8 cellular contexts compared by ENCODE assay signal in the genomic region with DNA sequence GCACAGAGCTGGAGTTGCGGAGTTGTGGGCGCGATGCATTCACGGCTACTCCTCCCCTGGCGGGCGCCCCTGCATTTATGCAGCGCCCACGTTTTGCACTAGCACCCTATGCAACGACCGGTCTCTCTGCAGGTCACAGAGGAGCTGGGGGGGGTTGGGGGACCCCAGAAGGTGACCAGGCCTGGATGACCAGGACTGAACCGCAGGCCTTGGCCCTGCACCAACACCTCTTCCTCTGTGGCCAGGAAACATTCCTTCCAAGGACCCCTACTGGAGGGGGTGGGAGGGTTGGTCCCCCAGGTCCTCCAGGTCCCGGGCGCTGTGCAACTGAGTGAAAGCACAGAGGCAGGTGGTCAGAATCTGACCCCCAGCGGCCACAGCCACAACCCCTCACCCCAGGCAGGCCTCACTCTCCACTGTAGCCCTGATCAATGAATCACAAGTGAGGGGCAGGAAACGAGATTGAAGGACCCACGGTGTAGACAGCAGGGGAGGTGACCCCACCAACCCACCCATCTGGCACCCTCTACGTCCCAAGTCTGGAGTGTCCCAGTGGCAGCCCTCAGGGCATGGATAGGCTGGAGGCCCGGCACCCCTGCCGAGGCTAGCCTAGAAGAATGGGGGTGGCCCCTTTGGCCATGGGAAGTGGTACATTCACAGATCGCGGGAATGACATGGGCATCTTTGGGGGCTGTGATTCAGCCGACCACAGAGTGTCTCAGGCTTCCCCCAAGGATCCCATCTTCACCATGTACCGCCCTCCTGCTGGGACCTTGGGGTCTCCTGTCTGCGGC. TPM values are rescaled to one million over a fixed set of nuclear protein-coding genes. Genes with fewer than 3 reads are reported as not detected.
DNase-seq lines count a peak whose midpoint lies in the region; TF ChIP-seq lines count a peak whose summit lies in the region.

No MANE protein-coding gene starts in this region.

- TF ChIP-seq POLR2A in esophagus squamous epithelium (IDR thresholded peaks at IDR 0.05): no peak
- TF ChIP-seq POLR2A in prostate gland (IDR thresholded peaks at IDR 0.05): no peak

- H3K4me1 Mint-ChIP-seq in activated CD4-positive, alpha-beta T cell treated with anti-CD3 and anti-CD28 coated beads, Interleukin-2, amount 10 ng/mL, durations not matched to agents 7 days and 5 days: peaks cover 39% of the 10 kb centered on the region

- peaks cover 42 to 78% (median 49%) of the 10 kb centered on the region in 3 donors for H3K4me1 ChIP-seq in esophagus squamous epithelium
- peaks cover 32% of the 10 kb centered on the region for H3K4me1 ChIP-seq in prostate gland (replicated peaks)

- POLR2A ChIA-PET in activated CD4-positive, alpha-beta T cell treated with anti-CD3 and anti-CD28 coated beads, Interleukin-2, amount 10 ng/mL, durations not matched to agents 7 days and 5 days (lab: Charles Lee): no interaction called here

- H3K9me3 ChIP-seq in esophagus squamous epithelium: no peaks in the 10 kb centered on the region
- H3K9me3 ChIP-seq in prostate gland: no peaks in the 10 kb centered on the region

- H3K36me3 ChIP-seq in esophagus squamous epithelium: no peaks in the 10 kb centered on the region
- H3K36me3 ChIP-seq in prostate gland: no peaks in the 10 kb centered on the region

- no peaks in the 10 kb centered on the region for H3K9me3 Mint-ChIP-seq in activated CD4-positive, alpha-beta T cell treated with anti-CD3 and anti-CD28 coated beads, Interleukin-2, amount 10 ng/mL, durations not matched to agents 7 days and 5 days

- H3K4me3 Mint-ChIP-seq in activated CD4-positive, alpha-beta T cell treated with anti-CD3 and anti-CD28 coated beads, Interleukin-2, amount 10 ng/mL, durations not matched to agents 7 days and 5 days: peak overlapping the region; percentile 92

- CTCF ChIA-PET in activated CD4-positive, alpha-beta T cell treated with anti-CD3 and anti-CD28 coated beads, Interleukin-2, amount 10 ng/mL, durations not matched to agents 7 days and 5 days (lab: Charles Lee): interaction anchor here (0.6 to 2.8 kb wide), 4 partner anchors 10 to 843 kb away, joined by 3 to 12 read pairs (median 6); no protein-coding TSS in a partner anchor

- WGBS in esophagus squamous epithelium, 2 donors: 30 to 73% methylated on average over 5 to 20 of the region's 24 CpGs
- WGBS in prostate gland: 31% methylated on average over 24 of the region's 24 CpGs

- intact Hi-C loops in esophagus squamous epithelium (cut with DNase I) (no loop called here), prostate gland (cut with DNase I) (no loop called here)

- H3K36me3 Mint-ChIP-seq in activated CD4-positive, alpha-beta T cell treated with anti-CD3 and anti-CD28 coated beads, Interleukin-2, amount 10 ng/mL, durations not matched to agents 7 days and 5 days (ENCODE audit: low read depth): peaks cover 2% of the 10 kb centered on the region

- no peaks in the 10 kb centered on the region for H3K27me3 Mint-ChIP-seq in activated CD4-positive, alpha-beta T cell treated with anti-CD3 and anti-CD28 coated beads, Interleukin-2, amount 10 ng/mL, durations not matched to agents 7 days and 5 days

- peak overlapping the region; percentile 93 for H3K27ac Mint-ChIP-seq in activated CD4-positive, alpha-beta T cell treated with anti-CD3 and anti-CD28 coated beads, Interleukin-2, amount 10 ng/mL, durations not matched to agents 7 days and 5 days

- no peak for TF ChIP-seq CTCF in esophagus squamous epithelium (IDR thresholded peaks at IDR 0.05)
- TF ChIP-seq CTCF in prostate gland (IDR thresholded peaks at IDR 0.05): no peak

- DNase-seq in activated CD4-positive, alpha-beta T cell treated with anti-CD3 and anti-CD28 coated beads, Interleukin-2, amount 10 ng/mL, durations not matched to agents 7 days and 5 days: no peak
- no peak for DNase-seq in activated CD4-positive, alpha-beta T cell treated with anti-CD3 and anti-CD28 coated beads, Interleukin-2, amount 50 U/mL, for 4 hours
- DNase-seq in RPMI8226 (peak; percentile 39), esophagus squamous epithelium (lab: John Stamatoyannopoulos, UW) (no peak), prostate gland (ENCODE audit: low spot score) (no peak), SHP77 (lab: John Stamatoyannopoulos, UW) (no peak), iPS-NIHi11 (ENCODE audit: low spot score) (no peak), kidney glomerular epithelial cell (lab: John Stamatoyannopoulos, UW) (no peak)

- H3K4me3 ChIP-seq in esophagus squamous epithelium (peak overlapping the region; percentile 51 to 83 (median 64)), prostate gland (peak overlapping the region; percentile 65 to 75)

- H3K27me3 ChIP-seq in esophagus squamous epithelium (no peaks in the 10 kb centered on the region), prostate gland (replicated peaks; ENCODE audit: insufficient read depth) (no peaks in the 10 kb centered on the region)

- H3K27ac ChIP-seq in esophagus squamous epithelium (peak overlapping the region; percentile 98 to 99 (median 99)), prostate gland (peak overlapping the region; percentile 99 to 100)

RNA-seq across cellular contexts. Expression of a gene that starts 11.1 kb away (rescaled TPM):
- total RNA-seq in activated CD4-positive, alpha-beta T cell treated with anti-CD3 and anti-CD28 coated beads, Interleukin-2, amount 10 ng/mL, durations not matched to agents 7 days and 5 days: 100 to 1,000 TPM; 198 to 228 TPM
- total RNA-seq in esophagus squamous epithelium (100 to 1,000 TPM; 147 to 300 (median 189) TPM), prostate gland (100 to 1,000 TPM; 141 to 189 TPM)

RNA-seq across cellular contexts. Expression of a gene that starts 34.0 kb away (rescaled TPM):
- total RNA-seq in activated CD4-positive, alpha-beta T cell treated with anti-CD3 and anti-CD28 coated beads, Interleukin-2, amount 10 ng/mL, durations not matched to agents 7 days and 5 days: 100 to 1,000 TPM; 217 to 239 TPM
- total RNA-seq in esophagus squamous epithelium (10 to 100 TPM; 22.9 to 26.9 (median 23.6) TPM), prostate gland (10 to 100 TPM; 40.1 to 43.5 TPM)

RNA-seq across cellular contexts. Expression of a gene that starts 34.6 kb away (rescaled TPM):
- total RNA-seq in activated CD4-positive, alpha-beta T cell treated with anti-CD3 and anti-CD28 coated beads, Interleukin-2, amount 10 ng/mL, durations not matched to agents 7 days and 5 days: 1 to 10 TPM; 7.5 to 9.9 TPM
- total RNA-seq in esophagus squamous epithelium (10 to 100 TPM in 1 of 4 donors, 1 to 10 TPM in 2, not detected in 1; 3.0 to 11.4 (median 3.2) TPM), prostate gland (10 to 100 TPM; 11.8 to 50.2 TPM)

RNA-seq across cellular contexts. Expression of a gene that starts 46.6 kb away (rescaled TPM):
- total RNA-seq in activated CD4-positive, alpha-beta T cell treated with anti-CD3 and anti-CD28 coated beads, Interleukin-2, amount 10 ng/mL, durations not matched to agents 7 days and 5 days: 10 to 100 TPM; 61.3 to 66.3 TPM
- total RNA-seq in esophagus squamous epithelium (10 to 100 TPM; 42.3 to 79.0 (median 63.8) TPM), prostate gland (100 to 1,000 TPM; 116 to 136 TPM)

Comparison
In these comparisons a context has a peak if more than half of its experiments do, and no peak if none do; other contexts are left out.
1. RNA of a gene that starts 34.0 kb away (total RNA-seq): 217 to 239 TPM in activated CD4-positive, alpha-beta T cell treated with anti-CD3 and anti-CD28 coated beads, Interleukin-2, amount 10 ng/mL, durations not matched to agents 7 days and 5 days; 40.1 to 43.5 TPM in prostate gland and 22.9 to 26.9 TPM in esophagus squamous epithelium; every median in the first group is over 4 times any median in the second.